ENCODE assay signal across 23 cellular contexts in genomic region chr18:46480187-46480586, GRCh38.
"Had no signal": no experiment of that assay in that cellular context is flagged by ENCODE, and none has a peak within 500 bp of the region (broad histone marks: within the 10 kb centered on the region; RNA-seq: fewer than 3 reads in every experiment).

No MANE protein-coding gene starts in this region.

- H3K36me3 Mint-ChIP-seq: activated naive CD4-positive, alpha-beta T cell treated with anti-CD3 and anti-CD28 coated beads, Interleukin-2, amount 10 ng/mL, durations not matched to agents 7 days and 5 days; natural killer cell treated with Interleukin-12 subunit alpha and Interleukin-12 subunit beta and Interleukin-15 and Interleukin-18, amount 100 ng/mL, for 72 hours; type B pancreatic cell had no signal

- H3K9me3 Mint-ChIP-seq: activated CD4-positive, alpha-beta T cell treated with anti-CD3 and anti-CD28 coated beads, Interleukin-2, amount 10 ng/mL, durations not matched to agents 7 days and 5 days; activated T-cell treated with anti-CD3 and anti-CD28 coated beads, Interleukin-2, amount 50 U/mL, for 4 hours; natural killer cell treated with Interleukin-12 subunit alpha and Interleukin-12 subunit beta and Interleukin-15 and Interleukin-18, amount 100 ng/mL, for 72 hours; type B pancreatic cell had no signal

- H3K27me3 ChIP-seq: ascending aorta, breast epithelium, pancreas, right lobe of liver, testis had no signal

- ATAC-seq: activated T-cell treated with anti-CD3 and anti-CD28 coated beads, Interleukin-2, amount 50 U/mL, for 4 hours; natural killer cell treated with Interleukin-12 subunit alpha and Interleukin-12 subunit beta and Interleukin-15 and Interleukin-18, amount 100 ng/mL, for 72 hours; pancreas had no signal

- H3K4me3 Mint-ChIP-seq: activated CD4-positive, alpha-beta T cell treated with anti-CD3 and anti-CD28 coated beads, Interleukin-2, amount 10 ng/mL, durations not matched to agents 7 days and 5 days; activated naive CD4-positive, alpha-beta T cell treated with anti-CD3 and anti-CD28 coated beads, Interleukin-2, amount 10 ng/mL, durations not matched to agents 7 days and 5 days; activated T-cell treated with anti-CD3 and anti-CD28 coated beads, Interleukin-2, amount 50 U/mL, for 4 hours; natural killer cell treated with Interleukin-12 subunit alpha and Interleukin-12 subunit beta and Interleukin-15 and Interleukin-18, amount 100 ng/mL, for 72 hours; type B pancreatic cell had no signal

- DNase-seq: activated CD4-positive, alpha-beta T cell treated with anti-CD3 and anti-CD28 coated beads, Interleukin-2, amount 10 ng/mL, durations not matched to agents 7 days and 5 days; activated CD8-positive, alpha-beta memory T cell treated with anti-CD3 and anti-CD28 coated beads, Interleukin-2, amount 50 U/mL, for 4 hours; activated naive CD4-positive, alpha-beta T cell treated with anti-CD3 and anti-CD28 coated beads, Interleukin-2, amount 10 ng/mL, durations not matched to agents 7 days and 5 days; activated T-cell treated with anti-CD3 and anti-CD28 coated beads, Interleukin-2, amount 50 U/mL, for 4 hours; cerebellar nuclear complex; dermis blood vessel endothelial cell; effector memory CD4-positive, alpha-beta T cell; esophagus squamous epithelium; foreskin melanocyte; glutamatergic neuron; pancreas; right lobe of liver; stimulated activated CD4-positive, alpha-beta T cell treated with anti-CD3 and anti-CD28 coated beads, Interleukin-4, amount 100 ng/mL, for 1 hour; stomach; T1000; testis had no signal

- H3K36me3 ChIP-seq: ascending aorta, breast epithelium, esophagus squamous epithelium, pancreas, right lobe of liver, stomach had no signal

- FAIRE-seq: keratinocyte, pancreas had no signal

- H3K27ac Mint-ChIP-seq: activated CD4-positive, alpha-beta T cell treated with anti-CD3 and anti-CD28 coated beads, Interleukin-2, amount 10 ng/mL, durations not matched to agents 7 days and 5 days; activated naive CD4-positive, alpha-beta T cell treated with anti-CD3 and anti-CD28 coated beads, Interleukin-2, amount 10 ng/mL, durations not matched to agents 7 days and 5 days; natural killer cell treated with Interleukin-12 subunit alpha and Interleukin-12 subunit beta and Interleukin-15 and Interleukin-18, amount 100 ng/mL, for 72 hours; type B pancreatic cell had no signal

- H3K4me3 ChIP-seq: ascending aorta, breast epithelium, esophagus squamous epithelium, lung, pancreas, right lobe of liver, smooth muscle cell, stomach, testis had no signal
